7 cellular contexts compared by ENCODE assay signal in the genomic region with DNA sequence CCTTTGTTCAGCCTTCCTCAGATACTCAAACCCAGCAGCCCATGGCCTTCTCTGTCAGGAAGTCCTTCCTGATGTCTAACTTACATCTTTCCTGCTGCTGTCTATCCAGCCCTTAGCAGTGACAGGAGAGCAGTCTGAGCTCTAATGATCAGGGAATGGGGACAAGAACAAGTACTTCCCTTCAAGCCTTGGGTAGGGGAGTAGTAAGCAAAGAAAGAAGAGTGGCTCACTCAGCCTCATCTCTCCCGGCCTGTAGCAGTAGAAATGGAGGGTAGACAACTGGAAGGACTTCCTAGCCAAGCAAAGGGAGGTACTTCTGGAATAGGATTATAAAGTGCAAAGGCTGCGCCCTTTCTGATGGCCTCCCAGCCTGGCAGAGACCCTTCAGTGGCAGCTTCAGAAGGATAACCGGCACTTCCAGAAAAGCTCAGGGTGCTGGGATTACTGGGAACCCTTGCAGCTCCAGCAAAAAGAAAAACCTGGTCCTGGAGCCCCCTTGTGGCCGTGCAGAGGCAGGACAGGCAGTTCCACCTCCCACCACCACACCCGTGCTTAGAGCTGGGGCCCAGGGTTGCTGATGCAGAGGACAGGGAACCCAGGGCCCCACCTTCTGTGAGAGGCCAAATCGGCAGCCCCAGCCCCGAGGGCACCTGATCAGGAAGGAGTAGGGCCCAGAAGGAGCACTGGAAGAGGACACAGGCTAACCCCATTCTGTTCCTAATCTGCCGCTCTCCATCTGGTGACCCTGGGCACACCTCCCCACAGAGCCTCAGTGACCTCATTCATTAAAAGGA. TPM values are rescaled to one million over a fixed set of nuclear protein-coding genes. Genes with fewer than 3 reads are reported as not detected.
A peak's percentile ranks its signal among the peaks of the same experiment; 100 is the strongest.
DNase-seq lines count a peak whose midpoint lies in the region; FAIRE-seq and TF ChIP-seq lines count a peak whose summit lies in the region.

No MANE protein-coding gene starts in this region.

- H3K27ac Mint-ChIP-seq in osteocyte (ENCODE audit: unreplicated experiment): no peak overlapping the region

- peaks cover 3% of the 10 kb centered on the region for H3K4me1 Mint-ChIP-seq in osteocyte (ENCODE audit: unreplicated experiment)

- peak; percentile 82 for TF ChIP-seq CTCF in LNCAP (IDR thresholded peaks at IDR 0.05)
- TF ChIP-seq CTCF in osteocyte (IDR thresholded peaks at IDR 0.05): peak; percentile 94

- no peak for TF ChIP-seq POLR2A in GM12892 (IDR thresholded peaks at IDR 0.05; ENCODE audit: low read depth, low read length)

- no peaks in the 10 kb centered on the region for H3K9me3 Mint-ChIP-seq in osteocyte (ENCODE audit: unreplicated experiment)

- FAIRE-seq in GM12892 (lab: Jason Lieb, UNC): peak; percentile 65

- peak; percentile 72 for DNase-seq in GM12892 (ENCODE audit: insufficient read length)
- peak; percentile 71 for DNase-seq in RPMI8226
- peak; percentile 45 to 46 for DNase-seq in activated T-helper 1 cell treated with anti-CD3 and anti-CD28 coated beads, Interleukin-2, amount 50 U/mL, for 16 hours (ENCODE audit: low read depth in 1 of 2, low spot score in 1 of 2)
- DNase-seq in fibroblast of the conjunctiva (ENCODE audit: low read depth): peak; percentile 49
- peak; percentile 92 for DNase-seq in osteocyte (ENCODE audit: extremely low spot score, unreplicated experiment)
- peak; percentile 73 for DNase-seq in ureter (ENCODE audit: low spot score)

- H3K27me3 Mint-ChIP-seq in osteocyte (ENCODE audit: unreplicated experiment): peaks cover 59% of the 10 kb centered on the region

- H3K4me3 Mint-ChIP-seq in osteocyte (ENCODE audit: unreplicated experiment): no peak overlapping the region

- peaks cover 2% of the 10 kb centered on the region for H3K36me3 Mint-ChIP-seq in osteocyte (ENCODE audit: unreplicated experiment)

RNA-seq across cellular contexts. Expression of gene SMUG1, which starts 12.4 kb away (rescaled TPM):
- 29.7 TPM for polyA plus RNA-seq in GM12892 (2012; ENCODE audit: missing spikeins)
- total RNA-seq in osteocyte: 33.8 and 34.5 TPM in 2 replicates
- 24.5 TPM for total RNA-seq in ureter

Comparison
In these comparisons a context has a peak if more than half of its experiments do, and no peak if none do; other contexts are left out.
1. Peak in every context shown above with its lines: DNase-seq.